26 cellular contexts compared by ENCODE assay signal in the genomic region with DNA sequence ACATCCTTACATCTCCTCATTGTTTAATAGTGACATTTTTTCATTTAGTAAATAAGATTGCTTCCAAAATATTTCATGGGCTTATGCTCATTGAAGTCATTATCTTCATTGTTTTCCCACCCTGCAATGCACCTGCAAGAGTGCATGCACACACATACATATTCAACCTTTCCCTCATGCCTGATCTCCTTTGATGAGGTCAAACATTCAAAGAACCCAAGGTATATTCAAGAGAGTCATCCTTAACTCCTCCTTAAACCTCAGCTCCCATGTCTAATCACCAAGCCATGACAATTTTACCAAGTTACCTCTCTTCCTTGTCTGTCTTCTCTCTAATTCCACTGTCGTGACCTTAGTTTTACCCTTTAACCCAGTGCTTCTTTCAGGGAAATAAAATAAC. TPM values are rescaled to one million over a fixed set of nuclear protein-coding genes. Genes with fewer than 3 reads are reported as not detected.
DNase-seq lines count a peak whose midpoint lies in the region; ATAC-seq lines count a peak whose summit lies in the region.
"Had no signal": no experiment of that assay in that cellular context is flagged by ENCODE, and none has a peak within 500 bp of the region (broad histone marks: within the 10 kb centered on the region; RNA-seq: fewer than 3 reads in every experiment).

No MANE protein-coding gene starts in this region.

- H3K36me3 Mint-ChIP-seq in activated T-cell treated with anti-CD3 and anti-CD28 coated beads, Interleukin-2, amount 50 U/mL, for 4 hours (ENCODE audit: insufficient read depth), result peaks cover 13% of the 10 kb centered on the region
- peaks cover 13% of the 10 kb centered on the region for H3K36me3 Mint-ChIP-seq in activated naive CD8-positive, alpha-beta T cell treated with anti-CD3 and anti-CD28 coated beads, Interleukin-2, amount 10 ng/mL, durations not matched to agents 7 days and 5 days
- peaks cover 7% of the 10 kb centered on the region for H3K36me3 Mint-ChIP-seq in stimulated activated memory B cell treated with anti-CD40 and anti-IgM and Interleukin-4, amounts not matched to agents 10 μg/mL and 1 μg/mL and 100 μg/mL, for 72 hours

- in situ Hi-C loops in KBM-7 (cut with MboI; ENCODE audit: low pct_unique_long_range_greater_than_20kb, low sequenced_read_pairs), result no loop called here

- H3K4me1 Mint-ChIP-seq in activated T-cell treated with anti-CD3 and anti-CD28 coated beads, Interleukin-2, amount 50 U/mL, for 4 hours (ENCODE audit: low read depth), result peaks cover 88% of the 10 kb centered on the region
- H3K4me1 Mint-ChIP-seq in activated naive CD8-positive, alpha-beta T cell treated with anti-CD3 and anti-CD28 coated beads, Interleukin-2, amount 10 ng/mL, durations not matched to agents 7 days and 5 days, result peaks cover 62% of the 10 kb centered on the region
- H3K4me1 Mint-ChIP-seq in stimulated activated memory B cell treated with anti-CD40 and anti-IgM and Interleukin-4, amounts not matched to agents 10 μg/mL and 1 μg/mL and 100 μg/mL, for 72 hours, result peaks cover 63% of the 10 kb centered on the region

- POLR2A ChIA-PET in activated naive CD8-positive, alpha-beta T cell treated with anti-CD3 and anti-CD28 coated beads, Interleukin-2, amount 10 ng/mL, durations not matched to agents 7 days and 5 days (lab: Charles Lee), result no interaction called here

- H3K27me3 Mint-ChIP-seq in activated T-cell treated with anti-CD3 and anti-CD28 coated beads, Interleukin-2, amount 50 U/mL, for 4 hours (ENCODE audit: low read depth), result no peaks in the 10 kb centered on the region
- H3K27me3 Mint-ChIP-seq in activated naive CD8-positive, alpha-beta T cell treated with anti-CD3 and anti-CD28 coated beads, Interleukin-2, amount 10 ng/mL, durations not matched to agents 7 days and 5 days, result no peaks in the 10 kb centered on the region
- H3K27me3 Mint-ChIP-seq in stimulated activated memory B cell treated with anti-CD40 and anti-IgM and Interleukin-4, amounts not matched to agents 10 μg/mL and 1 μg/mL and 100 μg/mL, for 72 hours, result no peaks in the 10 kb centered on the region

- no peak for ATAC-seq in activated T-cell treated with anti-CD3 and anti-CD28 coated beads, Interleukin-2, amount 50 U/mL, for 4 hours
- no peak for ATAC-seq in activated naive CD8-positive, alpha-beta T cell treated with anti-CD3 and anti-CD28 coated beads, Interleukin-2, amount 10 ng/mL, durations not matched to agents 7 days and 5 days (ENCODE audit: low read depth)
- no peak for ATAC-seq in stimulated activated memory B cell treated with anti-CD40 and anti-IgM and Interleukin-4, amounts not matched to agents 10 μg/mL and 1 μg/mL and 100 μg/mL, for 72 hours
- ATAC-seq: heart right ventricle, left lobe of liver, sciatic nerve had no signal

- H3K9me3 Mint-ChIP-seq in activated T-cell treated with anti-CD3 and anti-CD28 coated beads, Interleukin-2, amount 50 U/mL, for 4 hours, result no peaks in the 10 kb centered on the region
- H3K9me3 Mint-ChIP-seq in activated naive CD8-positive, alpha-beta T cell treated with anti-CD3 and anti-CD28 coated beads, Interleukin-2, amount 10 ng/mL, durations not matched to agents 7 days and 5 days, result no peaks in the 10 kb centered on the region
- no peaks in the 10 kb centered on the region for H3K9me3 Mint-ChIP-seq in stimulated activated memory B cell treated with anti-CD40 and anti-IgM and Interleukin-4, amounts not matched to agents 10 μg/mL and 1 μg/mL and 100 μg/mL, for 72 hours
- H3K9me3 Mint-ChIP-seq: nephron had no signal

- peak overlapping the region; percentile 56 for H3K27ac Mint-ChIP-seq in activated naive CD8-positive, alpha-beta T cell treated with anti-CD3 and anti-CD28 coated beads, Interleukin-2, amount 10 ng/mL, durations not matched to agents 7 days and 5 days
- peak overlapping the region; percentile 40 for H3K27ac Mint-ChIP-seq in stimulated activated memory B cell treated with anti-CD40 and anti-IgM and Interleukin-4, amounts not matched to agents 10 μg/mL and 1 μg/mL and 100 μg/mL, for 72 hours
- H3K27ac Mint-ChIP-seq: nephron had no signal

- peak overlapping the region; percentile 2 for H3K4me3 Mint-ChIP-seq in activated T-cell treated with anti-CD3 and anti-CD28 coated beads, Interleukin-2, amount 50 U/mL, for 4 hours
- H3K4me3 Mint-ChIP-seq in activated naive CD8-positive, alpha-beta T cell treated with anti-CD3 and anti-CD28 coated beads, Interleukin-2, amount 10 ng/mL, durations not matched to agents 7 days and 5 days, result peak overlapping the region; percentile 38
- no peak overlapping the region for H3K4me3 Mint-ChIP-seq in stimulated activated memory B cell treated with anti-CD40 and anti-IgM and Interleukin-4, amounts not matched to agents 10 μg/mL and 1 μg/mL and 100 μg/mL, for 72 hours
- H3K4me3 Mint-ChIP-seq: nephron had no signal

- DNase-seq in activated T-cell treated with anti-CD3 and anti-CD28 coated beads, Interleukin-2, amount 50 U/mL, for 4 hours, result no peak
- no peak for DNase-seq in activated T-cell treated with anti-CD3 and anti-CD28 coated beads, Interleukin-2, amount 50 U/mL, for 48 hours
- DNase-seq in Jurkat, Clone E6-1 (ENCODE audit: low read depth, low spot score), result peak; percentile 60
- no peak for DNase-seq in activated naive CD8-positive, alpha-beta T cell treated with anti-CD3 and anti-CD28 coated beads, Interleukin-2, amount 10 ng/mL, durations not matched to agents 7 days and 5 days
- DNase-seq in KBM-7 (no peak), C1 segment of cervical spinal cord (lab: John Stamatoyannopoulos, UW) (no peak), DMS153 (lab: John Stamatoyannopoulos, UW) (no peak)
- DNase-seq: ACHN; activated CD8-positive, alpha-beta memory T cell treated with anti-CD3 and anti-CD28 coated beads for 24 hours; activated effector memory CD4-positive, alpha-beta T cell treated with Interleukin-2 at 50 U/mL for 16 hours; dorsolateral prefrontal cortex; HCEC 1CT; heart right ventricle; IMR-90; MM.1S; NCI-H1436 treated with DMSO at 0.1 percent for 48 hours; NCI-H526; Peyer's patch; SJCRH30; substantia nigra; T-helper 2 cell had no signal

- H3K4me3 ChIP-seq in Jurkat, Clone E6-1 (ENCODE audit: low read length), result no peak overlapping the region
- H3K4me3 ChIP-seq: ascending aorta, dorsolateral prefrontal cortex, heart right ventricle, Peyer's patch, SJCRH30 had no signal

RNA-seq across cellular contexts. Expression of a gene that starts 56.5 kb away (rescaled TPM):
- 10 to 100 TPM; 34.9 to 40.9 (median 36.3) TPM for total RNA-seq in activated T-cell treated with anti-CD3 and anti-CD28 coated beads, Interleukin-2, amount 50 U/mL, for 4 hours
- 10.4 TPM for polyA plus RNA-seq in Jurkat, Clone E6-1 (2012; ENCODE audit: insufficient read depth, insufficient read length)
- total RNA-seq in activated naive CD8-positive, alpha-beta T cell treated with anti-CD3 and anti-CD28 coated beads, Interleukin-2, amount 10 ng/mL, durations not matched to agents 7 days and 5 days, result 10 to 100 TPM; 45.8 to 49.7 TPM
